ENCODE assay signal across 1 cellular context in genomic region chr21:42411197-42411869, GRCh38.
TF ChIP-seq lines count a peak whose summit lies in the region.

No MANE protein-coding gene starts in this region.

TF ChIP-seq in GM23338, 12 proteins besides CTCF, POLR2A, EP300 and RAD21 (continued from another document):
- TF ChIP-seq REST (IDR thresholded peaks at IDR 0.05; ENCODE audit: unreplicated experiment): no peak
- TF ChIP-seq ZNF331 (CRISPR knock-in tag; IDR thresholded peaks at IDR 0.05; ENCODE audit: low read depth): no peak
- TF ChIP-seq ZNF114 (CRISPR knock-in tag; IDR thresholded peaks at IDR 0.05): no peak
- no peak for TF ChIP-seq CREB1 (CRISPR knock-in tag; IDR thresholded peaks at IDR 0.05; ENCODE audit: low read depth)
- no peak for TF ChIP-seq ETS1 (IDR thresholded peaks at IDR 0.05)
- TF ChIP-seq ZNF462 (CRISPR knock-in tag; IDR thresholded peaks at IDR 0.05): no peak
- TF ChIP-seq POLR2AphosphoS5 (IDR thresholded peaks at IDR 0.05; ENCODE audit: low read depth): no peak
